17 cellular contexts compared by ENCODE assay signal in genomic region chr1:190176776-190177175, GRCh38.
"Had no signal": no experiment of that assay in that cellular context is flagged by ENCODE, and none has a peak within 500 bp of the region (broad histone marks: within the 10 kb centered on the region; RNA-seq: fewer than 3 reads in every experiment).

No MANE protein-coding gene starts in this region.

- H3K36me3 ChIP-seq: cardiac muscle cell, neutrophil, spleen had no signal

- ATAC-seq: activated T-cell treated with anti-CD3 and anti-CD28 coated beads, Interleukin-2, amount 50 U/mL, for 4 hours; left cardiac atrium; naive thymus-derived CD4-positive, alpha-beta T cell; right cardiac atrium; stimulated activated naive B cell treated with anti-CD40 and anti-IgM and Interleukin-4, amounts not matched to agents 10 μg/mL and 1 μg/mL and 100 μg/mL, for 72 hours had no signal

- H3K27ac ChIP-seq: cardiac muscle cell, neutrophil, spleen had no signal

- H3K9me3 ChIP-seq: neutrophil had no signal

- H3K4me3 ChIP-seq: cardiac muscle cell, lung, spleen had no signal

- H3K27me3 ChIP-seq: cardiac muscle cell, neutrophil, spleen had no signal

- DNase-seq: activated CD4-positive, alpha-beta T cell treated with anti-CD3 and anti-CD28 coated beads, Interleukin-2, amount 50 U/mL, for 48 hours; activated gamma-delta T cell; activated naive CD8-positive, alpha-beta T cell treated with anti-CD3 and anti-CD28 coated beads for 36 hours; activated T-cell treated with anti-CD3 and anti-CD28 coated beads, Interleukin-2, amount 50 U/mL, for 4 hours; anterior cingulate cortex; glutamatergic neuron; left cardiac atrium; naive thymus-derived CD4-positive, alpha-beta T cell; spleen; stimulated activated CD4-positive, alpha-beta T cell treated with anti-CD3 and anti-CD28 coated beads, Interleukin-1b, Interleukin-23, amount 100 ng/mL, for 48 hours; stimulated activated naive B cell treated with anti-CD40 and anti-IgM and Interleukin-4, amounts not matched to agents 10 μg/mL and 1 μg/mL and 100 μg/mL, for 72 hours; substantia nigra; trophoblast cell had no signal
